ENCODE assay signal across 17 cellular contexts in the genomic region with DNA sequence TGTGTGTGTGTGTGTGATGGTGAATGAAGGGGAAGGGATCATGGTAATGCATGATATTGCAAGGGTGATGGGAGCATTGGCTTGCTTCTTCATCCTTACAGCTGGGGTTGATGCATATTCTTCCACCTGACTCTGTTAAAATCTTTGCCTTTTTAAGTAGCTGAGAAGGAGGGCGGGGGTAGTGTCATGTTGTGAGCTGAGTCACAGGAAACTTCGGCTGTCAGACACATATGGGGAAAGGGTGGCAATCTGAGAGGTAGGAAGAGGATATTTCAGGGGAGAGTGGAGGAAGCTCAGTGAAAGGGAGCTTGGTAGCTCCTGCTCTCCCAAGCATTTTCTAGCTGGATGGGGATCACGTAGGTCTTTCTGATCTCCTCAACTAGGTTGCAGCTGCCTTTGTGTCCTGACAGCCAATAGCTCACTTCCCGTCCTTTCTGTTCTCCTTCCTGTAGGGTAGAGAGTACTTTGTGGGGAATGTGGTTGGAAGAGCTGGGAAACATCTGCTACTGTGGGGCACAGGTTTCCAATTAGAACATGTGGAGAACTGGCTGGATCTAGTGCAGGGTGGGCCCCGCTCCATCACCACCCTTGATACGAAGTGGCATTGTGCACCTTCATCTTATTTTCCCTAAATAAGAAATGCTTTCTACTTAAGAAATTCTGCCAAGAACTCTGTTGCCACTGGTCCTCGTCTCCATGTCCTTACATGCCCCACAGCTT. TPM values are rescaled to one million over a fixed set of nuclear protein-coding genes. Genes with fewer than 3 reads are reported as not detected.
DNase-seq lines count a peak whose midpoint lies in the region; ATAC-seq, FAIRE-seq and TF ChIP-seq lines count a peak whose summit lies in the region.
"Had no signal": no experiment of that assay in that cellular context is flagged by ENCODE, and none has a peak within 500 bp of the region (broad histone marks: within the 10 kb centered on the region; RNA-seq: fewer than 3 reads in every experiment).

No MANE protein-coding gene starts in this region.

- H3K4me2 ChIP-seq in mammary epithelial cell (ENCODE audit: insufficient read depth, low read depth, low read length), result peak overlapping the region; percentile 4

- intact Hi-C loops in mammary epithelial cell (cut with micrococcal nuclease), result loop anchor here (5.0 kb wide), 1 partner anchor 413 kb away; a partner anchor contains a TSS

- H3K9me3 ChIP-seq in mammary epithelial cell (replicated peaks; ENCODE audit: insufficient read depth, low read length), result no peaks in the 10 kb centered on the region
- H3K9me3 ChIP-seq: pancreas had no signal

- H3K27me3 ChIP-seq in mammary epithelial cell (ENCODE audit: insufficient read depth, low read length), result no peaks in the 10 kb centered on the region
- H3K27me3 ChIP-seq: pancreas had no signal

- H3K27ac ChIP-seq in mammary epithelial cell (ENCODE audit: insufficient read depth, low read depth, low read length), result no peak overlapping the region
- H3K27ac ChIP-seq: HL-60, pancreas had no signal

- TF ChIP-seq CTCF in mammary epithelial cell (conservative IDR thresholded peaks at IDR 0.05 in 1 of 2, IDR thresholded peaks at IDR 0.05 in 1 of 2; ENCODE audit: extremely low read depth in 1 of 2, insufficient read depth in 1 of 2, low read depth in 1 of 2, low read length in 2 of 2), result no peak

- H4K20me1 ChIP-seq in mammary epithelial cell (ENCODE audit: insufficient read depth, low read length), result no peaks in the 10 kb centered on the region

- peak overlapping the region; percentile 19 for H2AFZ ChIP-seq in mammary epithelial cell (ENCODE audit: low read depth, low read length)

- no peak for ATAC-seq in HG03108 (IDR thresholded peaks at IDR 0.05; ENCODE audit: unreplicated experiment)
- ATAC-seq: activated naive CD8-positive, alpha-beta T cell treated with anti-CD3 and anti-CD28 coated beads, Interleukin-2, amount 50 U/mL, for 24 hours; effector memory CD8-positive, alpha-beta T cell; left ventricle myocardium superior; pancreas had no signal

- no peak overlapping the region for H3K9ac ChIP-seq in mammary epithelial cell (ENCODE audit: insufficient read depth, low read length)

- 47% methylated on average over 6 of the region's 7 CpGs for WGBS in mammary epithelial cell (ENCODE audit: low coverage, missing lambda C conversion rate)

- CTCF ChIA-PET in mammary epithelial cell (lab: Charles Lee; ENCODE audit: low non-redundant PET), result no interaction called here

- peaks cover 35% of the 10 kb centered on the region for H3K4me1 ChIP-seq in mammary epithelial cell (ENCODE audit: insufficient read depth, low read length)
- H3K4me1 ChIP-seq: pancreas had no signal

- DNase-seq in AG08395 (ENCODE audit: low spot score) (peak; percentile 54), HTR-8/SVneo (ENCODE audit: insufficient read length, low spot score) (peak; percentile 41), mammary epithelial cell (peak; percentile 67), islet precursor cell (peak; percentile 22), ACHN (no peak), NAMALWA (ENCODE audit: low spot score) (no peak), NCI-H526 treated with DMSO at 0.1 percent for 48 hours (lab: John Stamatoyannopoulos, UW) (no peak)
- DNase-seq: activated CD4-positive, alpha-beta memory T cell treated with anti-CD3 and anti-CD28 coated beads, Interleukin-2, amount 10 ng/mL, durations not matched to agents 7 days and 5 days; activated naive CD8-positive, alpha-beta T cell treated with anti-CD3 and anti-CD28 coated beads, Interleukin-2, amount 50 U/mL, for 24 hours; effector memory CD8-positive, alpha-beta T cell; KBM-7; left ventricle myocardium superior; pancreas; RPMI8226 had no signal

- dilution Hi-C loops in mammary epithelial cell (cut with HindIII; ENCODE audit: low sequenced_read_pairs), result loop anchor here (5.0 kb wide), 1 partner anchor 82 kb away; no protein-coding TSS in a partner anchor

- in situ Hi-C loops in mammary epithelial cell (cut with MboI; ENCODE audit: low sequenced_read_pairs in 2 of 2), result no loop called here
- in situ Hi-C loops in ACHN (cut with HindIII; ENCODE audit: low pct_ligation_motif_present, low pct_unique_long_range_greater_than_20kb, low sequenced_read_pairs), result no loop called here

- no peaks in the 10 kb centered on the region for H3K36me3 ChIP-seq in mammary epithelial cell (ENCODE audit: insufficient read depth, low read length)
- H3K36me3 ChIP-seq: pancreas had no signal

- H3K4me3 ChIP-seq in mammary epithelial cell (replicated peaks in 1 of 3; ENCODE audit: insufficient read depth in 1 of 3, low read depth in 2 of 3, low read length in 3 of 3), result no peak overlapping the region
- H3K4me3 ChIP-seq: pancreas had no signal

- H3K79me2 ChIP-seq in mammary epithelial cell (ENCODE audit: insufficient read depth, low read length), result no peaks in the 10 kb centered on the region

- FAIRE-seq in HTR-8/SVneo (lab: Jason Lieb, UNC), result no peak
- FAIRE-seq: pancreas had no signal

- BruUV-seq in mammary epithelial cell (replicated peaks; lab: Mats Ljungman, UMichigan), result no TSS peak

RNA-seq across cellular contexts. Expression of a gene that starts 18.1 kb away (rescaled TPM):
- total RNA-seq in mammary epithelial cell, result 10 to 100 TPM; 17.5 to 31.7 TPM
- polyA plus RNA-seq in mammary epithelial cell, result 7.4 TPM
- polyA minus RNA-seq in mammary epithelial cell, result 7.1 TPM

RNA-seq across cellular contexts. Expression of a gene that starts 54.8 kb away (rescaled TPM):
- under 1 TPM; 0.33 to 0.54 TPM for total RNA-seq in mammary epithelial cell
- polyA plus RNA-seq in mammary epithelial cell, result 0.02 TPM
- polyA minus RNA-seq in mammary epithelial cell, result not detected
- total RNA-seq: G401 had no signal

Comparison
In these comparisons a context has a peak if more than half of its experiments do, and no peak if none do; other contexts are left out.
1. DNase-seq: peak in AG08395 (single experiment), HTR-8/SVneo (single experiment), mammary epithelial cell (single experiment) and islet precursor cell (single experiment); none in ACHN (single experiment), NAMALWA (single experiment) and NCI-H526 treated with DMSO at 0.1 percent for 48 hours (single experiment).